Comparison of ENCODE assay signal across 17 cellular contexts in genomic region chr2:99651930-99652670, GRCh38.
DNase-seq lines count a peak whose midpoint lies in the region; ATAC-seq, FAIRE-seq and TF ChIP-seq lines count a peak whose summit lies in the region.
"Had no signal": no experiment of that assay in that cellular context is flagged by ENCODE, and none has a peak within 500 bp of the region (broad histone marks: within the 10 kb centered on the region; RNA-seq: fewer than 3 reads in every experiment).

No MANE protein-coding gene starts in this region.

- H3K9me3 Mint-ChIP-seq in naive B cell = peaks cover 0 to 5% (median 2%) of the 10 kb centered on the region in 7 donors
- H3K9me3 Mint-ChIP-seq: activated naive CD4-positive, alpha-beta T cell treated with anti-CD3 and anti-CD28 coated beads, Interleukin-2, amount 50 U/mL, for 24 hours had no signal

- intact Hi-C loops in sciatic nerve (cut with DNase I) = no loop called here
- intact Hi-C loops in heart left ventricle (cut with DNase I) = loop anchor here in 1 of 10 donors (5.0 kb wide), 1 partner anchor 45 kb away; no protein-coding TSS in a partner anchor

- peak; percentile 31 for FAIRE-seq in HTR-8/SVneo (lab: Jason Lieb, UNC)

- H3K27ac Mint-ChIP-seq in naive B cell = peak overlapping the region; percentile 15 to 89 (median 56)
- H3K27ac Mint-ChIP-seq: activated naive CD4-positive, alpha-beta T cell treated with anti-CD3 and anti-CD28 coated beads, Interleukin-2, amount 50 U/mL, for 24 hours had no signal

- peaks cover 0 to 3% (median 0%) of the 10 kb centered on the region in 12 donors for H3K9me3 ChIP-seq in heart left ventricle
- H3K9me3 ChIP-seq: left lung, sigmoid colon, uterus had no signal

- in situ Hi-C loops in brain microvascular endothelial cell (cut with HindIII; ENCODE audit: low pct_ligation_motif_present, low sequenced_read_pairs) = no loop called here

- H3K4me3 Mint-ChIP-seq in naive B cell = peak overlapping the region in 1 of 8 donors; percentile 17
- H3K4me3 Mint-ChIP-seq: activated naive CD4-positive, alpha-beta T cell treated with anti-CD3 and anti-CD28 coated beads, Interleukin-2, amount 50 U/mL, for 24 hours; central memory CD8-positive, alpha-beta T cell had no signal

- peaks cover 0 to 22% (median 19%) of the 10 kb centered on the region in 3 donors for H3K4me1 Mint-ChIP-seq in naive B cell
- H3K4me1 Mint-ChIP-seq: activated naive CD4-positive, alpha-beta T cell treated with anti-CD3 and anti-CD28 coated beads, Interleukin-2, amount 50 U/mL, for 24 hours; central memory CD8-positive, alpha-beta T cell had no signal

- no peak overlapping the region for H3K4me3 ChIP-seq in brain microvascular endothelial cell (ENCODE audit: low read depth, low read length)
- no peak overlapping the region for H3K4me3 ChIP-seq in heart left ventricle
- H3K4me3 ChIP-seq: left lung, sigmoid colon, uterus had no signal

- H3K27me3 ChIP-seq in brain microvascular endothelial cell (replicated peaks) = no peaks in the 10 kb centered on the region
- H3K27me3 ChIP-seq in heart left ventricle = no peaks in the 10 kb centered on the region
- H3K27me3 ChIP-seq: left lung, sigmoid colon, uterus had no signal

- H3K27ac ChIP-seq in brain microvascular endothelial cell (peak overlapping the region; percentile 46), heart left ventricle (no peak overlapping the region)
- H3K27ac ChIP-seq: left lung, sigmoid colon, uterus had no signal

- peaks cover 60 to 67% of the 10 kb centered on the region in 2 donors for H3K36me3 Mint-ChIP-seq in naive B cell

- TF ChIP-seq CTCF in brain microvascular endothelial cell (IDR thresholded peaks at IDR 0.05; ENCODE audit: low read depth, low read length, missing control alignments) = no peak
- no peak for TF ChIP-seq CTCF in heart left ventricle (IDR thresholded peaks at IDR 0.05)

- 81 to 85% (median 83%) methylated on average over 9 of the region's 9 CpGs for WGBS in heart left ventricle, 4 donors

- H3K36me3 ChIP-seq in brain microvascular endothelial cell (replicated peaks) = no peaks in the 10 kb centered on the region
- H3K36me3 ChIP-seq in heart left ventricle = no peaks in the 10 kb centered on the region
- H3K36me3 ChIP-seq: left lung, sigmoid colon, uterus had no signal

- no peak for TF ChIP-seq POLR2A in heart left ventricle (IDR thresholded peaks at IDR 0.05)

- H3K27me3 Mint-ChIP-seq in naive B cell = no peaks in the 10 kb centered on the region
- H3K27me3 Mint-ChIP-seq: activated naive CD4-positive, alpha-beta T cell treated with anti-CD3 and anti-CD28 coated beads, Interleukin-2, amount 50 U/mL, for 24 hours had no signal

- ATAC-seq in naive B cell (ENCODE audit: low read depth in 2 of 2) (no peak), sciatic nerve (no peak), heart left ventricle (no peak)
- ATAC-seq: left lung had no signal

- H3K4me1 ChIP-seq in heart left ventricle = peaks cover 0 to 27% (median 10%) of the 10 kb centered on the region in 12 donors
- H3K4me1 ChIP-seq: left lung had no signal

- DNase-seq in AG20443 (ENCODE audit: low spot score) (peak; percentile 48), HTR-8/SVneo (ENCODE audit: insufficient read length, low spot score) (peak; percentile 18), brain microvascular endothelial cell (peak; percentile 66), naive B cell (no peak), sciatic nerve (ENCODE audit: low spot score) (no peak), heart left ventricle (no peak), NCI-H2171 treated with DMSO at 0.1 percent for 48 hours (lab: John Stamatoyannopoulos, UW) (no peak)
- no peak for DNase-seq in stimulated activated CD4-positive, alpha-beta T cell treated with anti-CD3 and anti-CD28 coated beads, Interleukin-15, amount 100 ng/mL, for 24 hours
- DNase-seq: activated CD8-positive, alpha-beta memory T cell treated with anti-CD3 and anti-CD28 coated beads, Interleukin-2, amount 50 U/mL, for 4 hours; HCEC 1CT; left lung; NCI-H146; sigmoid colon; stimulated activated naive CD4-positive, alpha-beta T cell treated with Interleukin-2 at 50 U/mL for 16 hours; uterus had no signal

Comparison
In these comparisons a context has a peak if more than half of its experiments do, and no peak if none do; other contexts are left out.
1. DNase-seq: peak in AG20443 (single experiment), HTR-8/SVneo (single experiment) and brain microvascular endothelial cell (single experiment); none in naive B cell (single experiment), sciatic nerve (single experiment), heart left ventricle (0 of 5), NCI-H2171 treated with DMSO at 0.1 percent for 48 hours (single experiment) and stimulated activated CD4-positive, alpha-beta T cell treated with anti-CD3 and anti-CD28 coated beads, Interleukin-15, amount 100 ng/mL, for 24 hours (single experiment).